ENCODE assay signal across 1 cellular context in the genomic region with DNA sequence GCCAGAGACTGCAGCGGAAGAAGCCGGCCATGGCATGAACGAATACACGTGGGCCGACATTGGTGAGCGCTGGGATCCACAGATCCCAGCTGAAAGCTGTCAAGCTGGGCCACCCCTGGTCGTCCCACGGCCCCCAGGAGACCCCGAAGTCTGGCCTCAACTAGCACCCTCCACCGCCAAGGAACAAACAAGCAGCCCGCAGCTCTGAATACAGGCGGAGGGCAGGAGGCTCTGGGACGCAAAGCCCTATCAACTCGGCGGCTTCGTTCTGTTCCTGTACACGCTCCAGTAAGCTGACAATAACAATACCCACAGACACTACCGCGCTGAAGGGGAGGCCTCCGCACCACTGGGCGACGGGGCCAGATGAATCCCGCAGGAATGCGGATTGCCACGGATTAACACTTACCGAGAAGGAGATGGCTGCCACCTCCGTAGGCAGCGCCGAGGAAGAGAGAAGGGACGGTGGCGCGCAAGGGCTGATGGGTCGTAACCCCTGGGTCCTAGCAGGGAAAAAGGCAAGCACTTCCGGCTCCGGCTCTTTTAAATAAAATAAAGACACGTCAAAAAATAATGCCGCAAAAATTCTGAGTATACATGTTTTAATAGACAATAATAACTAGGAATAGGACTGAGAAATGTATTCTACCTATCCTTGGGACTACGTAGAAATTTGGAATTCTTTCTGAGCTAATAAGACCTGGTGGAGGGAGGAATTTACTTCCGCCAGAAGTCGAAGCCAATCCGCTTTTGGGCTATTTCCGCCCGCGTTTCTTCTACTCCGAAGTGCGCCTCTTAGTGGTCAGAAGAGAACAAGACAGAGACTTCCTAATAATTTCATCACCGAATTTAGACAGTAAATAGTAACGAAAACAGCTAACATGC.
TF ChIP-seq lines count a peak whose summit lies in the region.

RPL32 (minus strand) TSS at position 481 of the 885 bp plus-strand sequence. CDS start 1,328 bp downstream, outside the sequence.

TF ChIP-seq in HepG2, 621 proteins besides CTCF, POLR2A, EP300 and RAD21 (continued from another document and continues in another):
- TF ChIP-seq AKNA (CRISPR knock-in tag; IDR thresholded peaks at IDR 0.05; ENCODE audit: borderline replicate concordance) (peak; percentile 75; the same call in 1 of the 2 replicates), ZNF460 (CRISPR knock-in tag; IDR thresholded peaks at IDR 0.05; ENCODE audit: borderline replicate concordance) (no peak), ZNF777 (CRISPR knock-in tag; IDR thresholded peaks at IDR 0.05) (no peak), ZNF660 (CRISPR knock-in tag; IDR thresholded peaks at IDR 0.05; ENCODE audit: borderline replicate concordance, low read depth) (no peak), MYNN (CRISPR knock-in tag; IDR thresholded peaks at IDR 0.05; ENCODE audit: low read depth) (no peak), RXRB (CRISPR knock-in tag; IDR thresholded peaks at IDR 0.05; ENCODE audit: borderline replicate concordance) (peak; percentile 18; the same call in 1 of the 2 replicates), GRHL1 (CRISPR knock-in tag; conservative IDR thresholded peaks at IDR 0.05) (no peak), KLF16 (CRISPR knock-in tag; IDR thresholded peaks at IDR 0.05) (peak in 1 of 2 experiments; percentile 81; a peak in 2 of 4 replicates), PITX1 (CRISPR knock-in tag; IDR thresholded peaks at IDR 0.05) (peak; percentile 88), HNRNPUL1 (IDR thresholded peaks at IDR 0.05; ENCODE audit: low read depth, low read length) (no peak), SOX5 (CRISPR knock-in tag; IDR thresholded peaks at IDR 0.05; ENCODE audit: borderline replicate concordance) (no peak), FOXK2 (IDR thresholded peaks at IDR 0.05) (0 out of 2 replicates have a peak, but pooled peaks have one; percentile 51), U2AF2 (IDR thresholded peaks at IDR 0.05; ENCODE audit: low read depth, low read length) (no peak), CEBPB (IDR thresholded peaks at IDR 0.05; ENCODE audit: borderline replicate concordance, low read depth, low read length) (peak; percentile 46; the same call in 1 of the 2 replicates), ZNF691 (CRISPR knock-in tag; IDR thresholded peaks at IDR 0.05; ENCODE audit: borderline replicate concordance, low read depth) (0 out of 2 replicates have a peak, but pooled peaks have one; percentile 31), ZIK1 (CRISPR knock-in tag; IDR thresholded peaks at IDR 0.05; ENCODE audit: borderline replicate concordance, low read depth) (no peak), IRF2 (CRISPR knock-in tag; IDR thresholded peaks at IDR 0.05) (peak; percentile 59; the same call in 1 of the 2 replicates), ZNF3 (CRISPR knock-in tag; IDR thresholded peaks at IDR 0.05) (no peak), ZFP36 (IDR thresholded peaks at IDR 0.05; ENCODE audit: borderline replicate concordance, low read depth, low read length, partially characterized antibody) (no peak), ZNF616 (CRISPR knock-in tag; IDR thresholded peaks at IDR 0.05; ENCODE audit: low read depth) (no peak), ZNF7 (CRISPR knock-in tag; IDR thresholded peaks at IDR 0.05) (no peak), TBX3 (IDR thresholded peaks at IDR 0.05; ENCODE audit: borderline replicate concordance) (no peak), ZNF543 (CRISPR knock-in tag; IDR thresholded peaks at IDR 0.05) (0 out of 2 replicates have a peak, but pooled peaks have one; percentile 24), FOSL2 (CRISPR knock-in tag; IDR thresholded peaks at IDR 0.05) (no peak; the same call in 1 of the 2 replicates), TEAD3 (CRISPR knock-in tag; optimal IDR thresholded peaks at IDR 0.05; ENCODE audit: borderline replicate concordance) (peak; percentile 50), GATAD1 (CRISPR knock-in tag; IDR thresholded peaks at IDR 0.05) (peak; percentile 84), ZNF619 (CRISPR knock-in tag; IDR thresholded peaks at IDR 0.05) (no peak), TCF12 (IDR thresholded peaks at IDR 0.05) (no peak), TCF12 (CRISPR knock-in tag; IDR thresholded peaks at IDR 0.05) (no peak), ZNF326 (CRISPR knock-in tag; IDR thresholded peaks at IDR 0.05; ENCODE audit: borderline replicate concordance) (no peak), ZNF891 (CRISPR knock-in tag; IDR thresholded peaks at IDR 0.05) (peak; percentile 87), CBFB (CRISPR knock-in tag; IDR thresholded peaks at IDR 0.05) (peak; percentile 69; the same call in 1 of the 2 replicates), ATM (IDR thresholded peaks at IDR 0.05; ENCODE audit: borderline replicate concordance) (no peak)
- TF ChIP-seq, protein P1, sequence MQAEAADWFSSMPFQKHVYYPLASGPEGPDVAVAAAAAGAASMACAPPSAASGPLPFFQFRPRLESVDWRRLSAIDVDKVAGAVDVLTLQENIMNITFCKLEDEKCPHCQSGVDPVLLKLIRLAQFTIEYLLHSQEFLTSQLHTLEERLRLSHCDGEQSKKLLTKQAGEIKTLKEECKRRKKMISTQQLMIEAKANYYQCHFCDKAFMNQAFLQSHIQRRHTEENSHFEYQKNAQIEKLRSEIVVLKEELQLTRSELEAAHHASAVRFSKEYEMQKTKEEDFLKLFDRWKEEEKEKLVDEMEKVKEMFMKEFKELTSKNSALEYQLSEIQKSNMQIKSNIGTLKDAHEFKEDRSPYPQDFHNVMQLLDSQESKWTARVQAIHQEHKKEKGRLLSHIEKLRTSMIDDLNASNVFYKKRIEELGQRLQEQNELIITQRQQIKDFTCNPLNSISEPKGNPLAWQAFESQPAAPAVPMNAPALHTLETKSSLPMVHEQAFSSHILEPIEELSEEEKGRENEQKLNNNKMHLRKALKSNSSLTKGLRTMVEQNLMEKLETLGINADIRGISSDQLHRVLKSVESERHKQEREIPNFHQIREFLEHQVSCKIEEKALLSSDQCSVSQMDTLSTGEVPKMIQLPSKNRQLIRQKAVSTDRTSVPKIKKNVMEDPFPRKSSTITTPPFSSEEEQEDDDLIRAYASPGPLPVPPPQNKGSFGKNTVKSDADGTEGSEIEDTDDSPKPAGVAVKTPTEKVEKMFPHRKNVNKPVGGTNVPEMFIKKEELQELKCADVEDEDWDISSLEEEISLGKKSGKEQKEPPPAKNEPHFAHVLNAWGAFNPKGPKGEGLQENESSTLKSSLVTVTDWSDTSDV (CRISPR knock-in tag; IDR thresholded peaks at IDR 0.05): 0 out of 2 replicates have a peak, but pooled peaks have one; percentile 14
- TF ChIP-seq, protein P2, sequence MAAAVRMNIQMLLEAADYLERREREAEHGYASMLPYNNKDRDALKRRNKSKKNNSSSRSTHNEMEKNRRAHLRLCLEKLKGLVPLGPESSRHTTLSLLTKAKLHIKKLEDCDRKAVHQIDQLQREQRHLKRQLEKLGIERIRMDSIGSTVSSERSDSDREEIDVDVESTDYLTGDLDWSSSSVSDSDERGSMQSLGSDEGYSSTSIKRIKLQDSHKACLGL (CRISPR knock-in tag; IDR thresholded peaks at IDR 0.05): peak; percentile 86; the same call in 1 of the 2 replicates
- TF ChIP-seq, protein P3, sequence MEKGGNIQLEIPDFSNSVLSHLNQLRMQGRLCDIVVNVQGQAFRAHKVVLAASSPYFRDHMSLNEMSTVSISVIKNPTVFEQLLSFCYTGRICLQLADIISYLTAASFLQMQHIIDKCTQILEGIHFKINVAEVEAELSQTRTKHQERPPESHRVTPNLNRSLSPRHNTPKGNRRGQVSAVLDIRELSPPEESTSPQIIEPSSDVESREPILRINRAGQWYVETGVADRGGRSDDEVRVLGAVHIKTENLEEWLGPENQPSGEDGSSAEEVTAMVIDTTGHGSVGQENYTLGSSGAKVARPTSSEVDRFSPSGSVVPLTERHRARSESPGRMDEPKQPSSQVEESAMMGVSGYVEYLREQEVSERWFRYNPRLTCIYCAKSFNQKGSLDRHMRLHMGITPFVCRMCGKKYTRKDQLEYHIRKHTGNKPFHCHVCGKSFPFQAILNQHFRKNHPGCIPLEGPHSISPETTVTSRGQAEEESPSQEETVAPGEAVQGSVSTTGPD (CRISPR knock-in tag; IDR thresholded peaks at IDR 0.05): no peak
- TF ChIP-seq, protein P4, sequence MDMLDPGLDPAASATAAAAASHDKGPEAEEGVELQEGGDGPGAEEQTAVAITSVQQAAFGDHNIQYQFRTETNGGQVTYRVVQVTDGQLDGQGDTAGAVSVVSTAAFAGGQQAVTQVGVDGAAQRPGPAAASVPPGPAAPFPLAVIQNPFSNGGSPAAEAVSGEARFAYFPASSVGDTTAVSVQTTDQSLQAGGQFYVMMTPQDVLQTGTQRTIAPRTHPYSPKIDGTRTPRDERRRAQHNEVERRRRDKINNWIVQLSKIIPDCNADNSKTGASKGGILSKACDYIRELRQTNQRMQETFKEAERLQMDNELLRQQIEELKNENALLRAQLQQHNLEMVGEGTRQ (IDR thresholded peaks at IDR 0.05; ENCODE audit: low read depth, low read length): no peak
- TF ChIP-seq, protein P4 (CRISPR knock-in tag; IDR thresholded peaks at IDR 0.05; ENCODE audit: borderline replicate concordance): no peak; the same call in 1 of the 2 replicates
- TF ChIP-seq, protein P5, sequence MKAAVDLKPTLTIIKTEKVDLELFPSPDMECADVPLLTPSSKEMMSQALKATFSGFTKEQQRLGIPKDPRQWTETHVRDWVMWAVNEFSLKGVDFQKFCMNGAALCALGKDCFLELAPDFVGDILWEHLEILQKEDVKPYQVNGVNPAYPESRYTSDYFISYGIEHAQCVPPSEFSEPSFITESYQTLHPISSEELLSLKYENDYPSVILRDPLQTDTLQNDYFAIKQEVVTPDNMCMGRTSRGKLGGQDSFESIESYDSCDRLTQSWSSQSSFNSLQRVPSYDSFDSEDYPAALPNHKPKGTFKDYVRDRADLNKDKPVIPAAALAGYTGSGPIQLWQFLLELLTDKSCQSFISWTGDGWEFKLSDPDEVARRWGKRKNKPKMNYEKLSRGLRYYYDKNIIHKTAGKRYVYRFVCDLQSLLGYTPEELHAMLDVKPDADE (CRISPR knock-in tag; IDR thresholded peaks at IDR 0.05): 0 out of 2 replicates have a peak, but pooled peaks have one; percentile 44
- TF ChIP-seq, protein P6, sequence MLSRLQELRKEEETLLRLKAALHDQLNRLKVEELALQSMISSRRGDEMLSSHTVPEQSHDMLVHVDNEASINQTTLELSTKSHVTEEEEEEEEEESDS (CRISPR knock-in tag; IDR thresholded peaks at IDR 0.05; ENCODE audit: borderline replicate concordance): no peak
- TF ChIP-seq, protein P7, sequence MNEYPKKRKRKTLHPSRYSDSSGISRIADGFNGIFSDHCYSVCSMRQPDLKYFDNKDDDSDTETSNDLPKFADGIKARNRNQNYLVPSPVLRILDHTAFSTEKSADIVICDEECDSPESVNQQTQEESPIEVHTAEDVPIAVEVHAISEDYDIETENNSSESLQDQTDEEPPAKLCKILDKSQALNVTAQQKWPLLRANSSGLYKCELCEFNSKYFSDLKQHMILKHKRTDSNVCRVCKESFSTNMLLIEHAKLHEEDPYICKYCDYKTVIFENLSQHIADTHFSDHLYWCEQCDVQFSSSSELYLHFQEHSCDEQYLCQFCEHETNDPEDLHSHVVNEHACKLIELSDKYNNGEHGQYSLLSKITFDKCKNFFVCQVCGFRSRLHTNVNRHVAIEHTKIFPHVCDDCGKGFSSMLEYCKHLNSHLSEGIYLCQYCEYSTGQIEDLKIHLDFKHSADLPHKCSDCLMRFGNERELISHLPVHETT (CRISPR knock-in tag; conservative IDR thresholded peaks at IDR 0.05): no peak; the same call in 1 of the 2 replicates
